In the genomic region with DNA sequence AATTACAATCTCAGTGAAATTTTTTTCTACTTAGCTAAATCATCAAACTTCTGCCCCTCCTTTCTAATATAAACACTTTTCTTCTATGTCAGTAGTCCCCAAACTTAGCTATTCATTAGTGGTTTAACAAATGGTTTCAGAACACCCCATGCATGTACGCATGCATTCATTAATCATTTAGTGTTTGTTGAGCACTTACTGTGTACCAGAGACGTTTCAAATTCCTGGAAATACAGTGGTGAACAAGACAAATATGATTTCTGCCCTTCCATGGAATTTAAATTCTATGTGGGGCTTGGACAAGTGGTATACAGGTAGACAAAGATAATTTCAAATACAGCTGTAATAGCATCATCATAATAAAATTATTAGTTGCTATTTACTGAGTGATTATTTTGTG, we compare ENCODE assay signal across 11 cellular contexts. TPM values are rescaled to one million over a fixed set of nuclear protein-coding genes. Genes with fewer than 3 reads are reported as not detected.
DNase-seq lines count a peak whose midpoint lies in the region; FAIRE-seq and TF ChIP-seq lines count a peak whose summit lies in the region.
"Had no signal": no experiment of that assay in that cellular context is flagged by ENCODE, and none has a peak within 500 bp of the region (broad histone marks: within the 10 kb centered on the region; RNA-seq: fewer than 3 reads in every experiment).

No MANE protein-coding gene starts in this region.

- no peak for FAIRE-seq in astrocyte (lab: Jason Lieb, UNC)
- FAIRE-seq: bronchial epithelial cell had no signal

- H3K9ac ChIP-seq in astrocyte (ENCODE audit: low read length) = peak overlapping the region; percentile 89

- no peak overlapping the region for H3K4me3 ChIP-seq in astrocyte (ENCODE audit: insufficient read depth, low read depth, low read length)
- H3K4me3 ChIP-seq in mesodermal cell (ENCODE audit: extremely low read depth, insufficient read depth, low read length, poor library complexity, severe bottlenecking) = peak overlapping the region; percentile 93

- peak overlapping the region; percentile 89 for H3K4me2 ChIP-seq in astrocyte (ENCODE audit: low read length)

- no peaks in the 10 kb centered on the region for H3K36me3 ChIP-seq in astrocyte (ENCODE audit: insufficient read depth, low read length)
- no peaks in the 10 kb centered on the region for H3K36me3 ChIP-seq in mesodermal cell (ENCODE audit: control insufficient read depth, insufficient read depth, low read length)

- peaks cover 38% of the 10 kb centered on the region for H3K4me1 Mint-ChIP-seq in HFFc6 (ENCODE audit: low read depth)
- peaks cover 12% of the 10 kb centered on the region for H3K4me1 Mint-ChIP-seq in astrocyte (ENCODE audit: low read depth, unreplicated experiment)

- no peak for DNase-seq in HFFc6
- no peak for DNase-seq in astrocyte (ENCODE audit: low read depth)
- DNase-seq in activated CD4-positive, CD25-positive, alpha-beta regulatory T cell (lab: John Stamatoyannopoulos, UW) = no peak
- no peak for DNase-seq in MV-4-11 (lab: John Stamatoyannopoulos, UW)
- no peak for DNase-seq in substantia nigra (lab: John Stamatoyannopoulos, UW)
- no peak for DNase-seq in COLO829 (ENCODE audit: low spot score)
- DNase-seq: DMS 273 treated with DMSO at 0.1 percent for 48 hours, NCI-H1694 had no signal

- no peaks in the 10 kb centered on the region for H3K27me3 Mint-ChIP-seq in HFFc6 (ENCODE audit: insufficient read depth)
- no peaks in the 10 kb centered on the region for H3K27me3 Mint-ChIP-seq in astrocyte (ENCODE audit: low read depth, unreplicated experiment)

- TF ChIP-seq CTCF in 22Rv1 (IDR thresholded peaks at IDR 0.05) (no peak), HFFc6 (IDR thresholded peaks at IDR 0.05) (no peak), astrocyte (IDR thresholded peaks at IDR 0.05; ENCODE audit: insufficient read depth, low read depth, low read length) (no peak)

- 100% methylated on average over 2 of the region's 2 CpGs; no CpG with 5 or more reads in 1 of the 2 experiments for WGBS in mesodermal cell (ENCODE audit: insufficient coverage in 2 of 2), 2 experiments

- peaks cover 55% of the 10 kb centered on the region for H3K79me2 ChIP-seq in astrocyte (ENCODE audit: insufficient read depth, low read length)

- peaks cover 39% of the 10 kb centered on the region for H4K20me1 ChIP-seq in astrocyte (ENCODE audit: insufficient read depth, low read length)

- H3K9me3 Mint-ChIP-seq in HFFc6 (no peaks in the 10 kb centered on the region), astrocyte (ENCODE audit: unreplicated experiment) (peaks cover 2% of the 10 kb centered on the region)

- no peaks in the 10 kb centered on the region for H3K27me3 ChIP-seq in astrocyte (ENCODE audit: insufficient read depth, low read length)

- no peak overlapping the region for H2AFZ ChIP-seq in astrocyte (ENCODE audit: low read depth, low read length)

- H3K4me1 ChIP-seq in astrocyte (ENCODE audit: insufficient read depth, low read length) = peaks cover 9% of the 10 kb centered on the region
- H3K4me1 ChIP-seq in mesodermal cell (ENCODE audit: control insufficient read depth, insufficient read depth, low read length, poor library complexity, severe bottlenecking) = peaks cover 4% of the 10 kb centered on the region

- peaks cover 7% of the 10 kb centered on the region for H3K36me3 Mint-ChIP-seq in HFFc6 (ENCODE audit: low read depth)
- H3K36me3 Mint-ChIP-seq in astrocyte (ENCODE audit: low read depth, unreplicated experiment) = no peaks in the 10 kb centered on the region

- H3K4me3 Mint-ChIP-seq in HFFc6 = peak overlapping the region; percentile 92
- H3K4me3 Mint-ChIP-seq in astrocyte (ENCODE audit: unreplicated experiment) = peak overlapping the region; percentile 94

- H3K9me3 ChIP-seq in astrocyte (ENCODE audit: insufficient read depth, low read depth, low read length) = no peaks in the 10 kb centered on the region
- peaks cover 7% of the 10 kb centered on the region for H3K9me3 ChIP-seq in mesodermal cell (ENCODE audit: control insufficient read depth, low read length)

- H3K27ac Mint-ChIP-seq in HFFc6 = peak overlapping the region; percentile 86; the same call in 1 of the 2 replicates
- peak overlapping the region; percentile 53 for H3K27ac Mint-ChIP-seq in astrocyte (ENCODE audit: unreplicated experiment)

- peak overlapping the region; percentile 81 for H3K27ac ChIP-seq in 22Rv1
- no peak overlapping the region for H3K27ac ChIP-seq in astrocyte (ENCODE audit: low read depth, low read length)
- H3K27ac ChIP-seq in mesodermal cell (ENCODE audit: low read depth, low read length, severe bottlenecking) = no peak overlapping the region
- no peak overlapping the region for H3K27ac ChIP-seq in substantia nigra (ENCODE audit: low read depth, low read length, poor library complexity, severe bottlenecking)

RNA-seq across cellular contexts. Expression of a gene that starts 1.5 kb away (rescaled TPM):
- total RNA-seq in HFFc6 (2021; fragmentation: NEBNext Ultra II Directional; extraction: Animal tissue kit (Norgen Biotek cat#: 25700)) = 10 to 100 TPM in 4 of 6 experiments, 1 to 10 TPM in 2; 8.8 to 12.2 (median 10.7) TPM
- 13.4 and 15.3 TPM in 2 replicates for total RNA-seq in astrocyte
- 7.7 TPM for polyA plus RNA-seq in mesodermal cell (2013, experiment 1 of 2)
- polyA plus RNA-seq in mesodermal cell (2013, experiment 2 of 2) = 6.9 TPM
